14 cellular contexts compared by ENCODE assay signal in the genomic region with DNA sequence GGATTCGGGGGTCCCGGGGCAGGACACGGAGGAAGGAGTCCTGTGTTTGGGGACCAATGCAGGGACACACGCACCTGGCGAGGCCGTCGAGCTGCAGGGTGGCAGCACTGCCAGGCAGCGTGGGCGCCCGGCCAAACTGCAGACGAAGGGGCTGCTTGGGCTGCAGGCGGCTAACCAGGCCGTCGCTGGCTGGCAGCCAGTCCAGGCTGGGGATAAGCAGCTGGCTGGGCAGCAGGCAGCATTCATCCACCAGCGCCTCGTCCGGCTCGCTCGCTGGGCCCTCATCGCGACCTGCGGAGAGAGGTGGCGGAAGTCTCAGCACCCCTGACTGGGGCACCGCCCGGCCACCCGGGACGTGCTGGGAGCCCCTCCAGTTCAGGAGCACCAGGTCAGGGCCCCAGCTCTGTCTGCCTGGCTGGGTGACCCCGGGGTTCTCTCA. TPM values are rescaled to one million over a fixed set of nuclear protein-coding genes. Genes with fewer than 3 reads are reported as not detected.
A peak's percentile ranks its signal among the peaks of the same experiment; 100 is the strongest.
DNase-seq lines count a peak whose midpoint lies in the region; ATAC-seq, FAIRE-seq and TF ChIP-seq lines count a peak whose summit lies in the region.
"Had no signal": no experiment of that assay in that cellular context is flagged by ENCODE, and none has a peak within 500 bp of the region (broad histone marks: within the 10 kb centered on the region; RNA-seq: fewer than 3 reads in every experiment).

No MANE protein-coding gene starts in this region.

- no peaks in the 10 kb centered on the region for H3K9me2 ChIP-seq in GM23338 (ENCODE audit: insufficient read depth)

- no peaks in the 10 kb centered on the region for H3K79me2 ChIP-seq in GM23338 (replicated peaks; ENCODE audit: insufficient read depth)
- no peaks in the 10 kb centered on the region for H3K79me2 ChIP-seq in astrocyte (ENCODE audit: insufficient read depth, low read length)

- no peak overlapping the region for H3K4me3 Mint-ChIP-seq in GM23338
- H3K4me3 Mint-ChIP-seq in astrocyte (ENCODE audit: unreplicated experiment) = no peak overlapping the region
- H3K4me3 Mint-ChIP-seq in osteocyte (ENCODE audit: unreplicated experiment) = no peak overlapping the region

- H3K27me3 ChIP-seq in GM23338 (ENCODE audit: insufficient read depth) (no peaks in the 10 kb centered on the region), astrocyte (ENCODE audit: insufficient read depth, low read length) (no peaks in the 10 kb centered on the region)

- peaks cover 19% of the 10 kb centered on the region for H3F3A ChIP-seq in GM23338 (replicated peaks; ENCODE audit: low read depth)

- H3K9me3 Mint-ChIP-seq in GM23338 = peaks cover 11% of the 10 kb centered on the region
- H3K9me3 Mint-ChIP-seq in astrocyte (ENCODE audit: unreplicated experiment) = no peaks in the 10 kb centered on the region
- H3K9me3 Mint-ChIP-seq in osteocyte (ENCODE audit: unreplicated experiment) = no peaks in the 10 kb centered on the region

- H3K9me3 ChIP-seq in astrocyte (ENCODE audit: insufficient read depth, low read depth, low read length) = no peaks in the 10 kb centered on the region

- H3K27ac ChIP-seq in GM23338 (ENCODE audit: low read depth) = no peak overlapping the region
- H3K27ac ChIP-seq in astrocyte (ENCODE audit: low read depth, low read length) = no peak overlapping the region

- H3K27ac Mint-ChIP-seq in GM23338 (no peak overlapping the region), astrocyte (ENCODE audit: unreplicated experiment) (no peak overlapping the region), osteocyte (ENCODE audit: unreplicated experiment) (peak overlapping the region; percentile 38)

- no peaks in the 10 kb centered on the region for H3K4me1 ChIP-seq in GM23338 (ENCODE audit: insufficient read depth)
- H3K4me1 ChIP-seq in astrocyte (ENCODE audit: insufficient read depth, low read length) = peaks cover 19% of the 10 kb centered on the region

- no peak overlapping the region for H3K9ac ChIP-seq in astrocyte (ENCODE audit: low read length)

- H4K20me1 ChIP-seq in GM23338 (replicated peaks; ENCODE audit: insufficient read depth) (no peaks in the 10 kb centered on the region), astrocyte (ENCODE audit: insufficient read depth, low read length) (peaks cover 24% of the 10 kb centered on the region)

- H3K27me3 Mint-ChIP-seq in GM23338 (ENCODE audit: insufficient read depth, low read depth, poor library complexity) = peaks cover 28% of the 10 kb centered on the region
- no peaks in the 10 kb centered on the region for H3K27me3 Mint-ChIP-seq in astrocyte (ENCODE audit: low read depth, unreplicated experiment)
- H3K27me3 Mint-ChIP-seq in osteocyte (ENCODE audit: unreplicated experiment) = no peaks in the 10 kb centered on the region

- no peak for DNase-seq in GM23338 (ENCODE audit: low spot score)
- DNase-seq in astrocyte (ENCODE audit: low read depth) = peak; percentile 35
- DNase-seq in osteocyte (ENCODE audit: extremely low spot score, unreplicated experiment) = peak; percentile 89
- DNase-seq in 8988T = no peak
- no peak for DNase-seq in SIG-M5 (lab: John Stamatoyannopoulos, UW)
- no peak for DNase-seq in SW 1271 (lab: John Stamatoyannopoulos, UW)
- DNase-seq: activated CD4-positive, alpha-beta T cell treated with anti-CD3 and anti-CD28 coated beads for 1 hour; activated naive CD4-positive, alpha-beta T cell treated with Interleukin-2 at 50 U/mL for 16 hours; cortex of kidney; midbrain; RPMI8226 had no signal

- no peak overlapping the region for H3K4me3 ChIP-seq in GM23338
- H3K4me3 ChIP-seq in astrocyte (ENCODE audit: insufficient read depth, low read depth, low read length) = no peak overlapping the region

- H3K4me1 Mint-ChIP-seq in GM23338 = peaks cover 5% of the 10 kb centered on the region
- peaks cover 2% of the 10 kb centered on the region for H3K4me1 Mint-ChIP-seq in astrocyte (ENCODE audit: low read depth, unreplicated experiment)
- H3K4me1 Mint-ChIP-seq in osteocyte (ENCODE audit: unreplicated experiment) = peaks cover 55% of the 10 kb centered on the region

- H3K36me3 Mint-ChIP-seq in GM23338 (ENCODE audit: low read depth) (peaks cover 47% of the 10 kb centered on the region), astrocyte (ENCODE audit: low read depth, unreplicated experiment) (peaks cover 6% of the 10 kb centered on the region), osteocyte (ENCODE audit: unreplicated experiment) (peaks cover 17% of the 10 kb centered on the region)

- H2AFZ ChIP-seq in GM23338 (no peak overlapping the region), astrocyte (ENCODE audit: low read depth, low read length) (no peak overlapping the region)

- ATAC-seq in GM23338 = peak; percentile 9

- no peak for FAIRE-seq in astrocyte (lab: Jason Lieb, UNC)

- H3K4me2 ChIP-seq in GM23338 (no peak overlapping the region), astrocyte (ENCODE audit: low read length) (no peak overlapping the region)

- no peak for TF ChIP-seq CTCF in GM23338 (conservative IDR thresholded peaks at IDR 0.05; ENCODE audit: low read depth in 2 of 2)
- TF ChIP-seq CTCF in astrocyte (IDR thresholded peaks at IDR 0.05; ENCODE audit: insufficient read depth, low read depth, low read length) = no peak
- TF ChIP-seq CTCF in osteocyte (IDR thresholded peaks at IDR 0.05) = no peak

- H3K36me3 ChIP-seq in GM23338 (ENCODE audit: insufficient read depth) = no peaks in the 10 kb centered on the region; the same call in 1 of the 2 replicates
- peaks cover 4% of the 10 kb centered on the region for H3K36me3 ChIP-seq in astrocyte (ENCODE audit: insufficient read depth, low read length)

TF ChIP-seq in GM23338, 12 proteins besides CTCF, POLR2A, EP300 and RAD21 (continues in another document):
- no peak for TF ChIP-seq ZNF114 (CRISPR knock-in tag; IDR thresholded peaks at IDR 0.05)
- TF ChIP-seq, protein P1, sequence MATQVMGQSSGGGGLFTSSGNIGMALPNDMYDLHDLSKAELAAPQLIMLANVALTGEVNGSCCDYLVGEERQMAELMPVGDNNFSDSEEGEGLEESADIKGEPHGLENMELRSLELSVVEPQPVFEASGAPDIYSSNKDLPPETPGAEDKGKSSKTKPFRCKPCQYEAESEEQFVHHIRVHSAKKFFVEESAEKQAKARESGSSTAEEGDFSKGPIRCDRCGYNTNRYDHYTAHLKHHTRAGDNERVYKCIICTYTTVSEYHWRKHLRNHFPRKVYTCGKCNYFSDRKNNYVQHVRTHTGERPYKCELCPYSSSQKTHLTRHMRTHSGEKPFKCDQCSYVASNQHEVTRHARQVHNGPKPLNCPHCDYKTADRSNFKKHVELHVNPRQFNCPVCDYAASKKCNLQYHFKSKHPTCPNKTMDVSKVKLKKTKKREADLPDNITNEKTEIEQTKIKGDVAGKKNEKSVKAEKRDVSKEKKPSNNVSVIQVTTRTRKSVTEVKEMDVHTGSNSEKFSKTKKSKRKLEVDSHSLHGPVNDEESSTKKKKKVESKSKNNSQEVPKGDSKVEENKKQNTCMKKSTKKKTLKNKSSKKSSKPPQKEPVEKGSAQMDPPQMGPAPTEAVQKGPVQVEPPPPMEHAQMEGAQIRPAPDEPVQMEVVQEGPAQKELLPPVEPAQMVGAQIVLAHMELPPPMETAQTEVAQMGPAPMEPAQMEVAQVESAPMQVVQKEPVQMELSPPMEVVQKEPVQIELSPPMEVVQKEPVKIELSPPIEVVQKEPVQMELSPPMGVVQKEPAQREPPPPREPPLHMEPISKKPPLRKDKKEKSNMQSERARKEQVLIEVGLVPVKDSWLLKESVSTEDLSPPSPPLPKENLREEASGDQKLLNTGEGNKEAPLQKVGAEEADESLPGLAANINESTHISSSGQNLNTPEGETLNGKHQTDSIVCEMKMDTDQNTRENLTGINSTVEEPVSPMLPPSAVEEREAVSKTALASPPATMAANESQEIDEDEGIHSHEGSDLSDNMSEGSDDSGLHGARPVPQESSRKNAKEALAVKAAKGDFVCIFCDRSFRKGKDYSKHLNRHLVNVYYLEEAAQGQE (IDR thresholded peaks at IDR 0.05; ENCODE audit: unreplicated experiment) = no peak

RNA-seq across cellular contexts. Expression of a gene that starts 11.5 kb away (rescaled TPM):
- total RNA-seq in GM23338 (2014; rRNA removed; shearing (Covaris generic)) = 0.90 and 3.5 TPM in 2 replicates
- polyA plus RNA-seq in GM23338 (2016; fragmentation: Nextera tagmentation; extraction: Ambion mirVana) = 3.4 and 4.7 TPM in 2 replicates
- 0.59 and 0.65 TPM in 2 replicates for total RNA-seq in astrocyte
- total RNA-seq in osteocyte = 162 and 179 TPM in 2 replicates
- total RNA-seq: HT1080 had no signal

RNA-seq across cellular contexts. Expression of a gene that starts 18.9 kb away (rescaled TPM):
- total RNA-seq in GM23338 (2014; rRNA removed; shearing (Covaris generic)) = not detected in 2 replicates
- polyA plus RNA-seq in GM23338 (2016; fragmentation: Nextera tagmentation; extraction: Ambion mirVana) = not detected in 2 replicates
- not detected in 2 replicates for total RNA-seq in astrocyte
- 1.1 and 1.2 TPM in 2 replicates for total RNA-seq in osteocyte
- total RNA-seq: glomerular endothelial cell, HT1080 had no signal

RNA-seq across cellular contexts. Expression of a gene that starts 22.0 kb away (rescaled TPM):
- total RNA-seq in GM23338 (2014; rRNA removed; shearing (Covaris generic)) = 62.3 and 73.6 TPM in 2 replicates
- polyA plus RNA-seq in GM23338 (2016; fragmentation: Nextera tagmentation; extraction: Ambion mirVana) = 52.7 and 58.7 TPM in 2 replicates
- total RNA-seq in astrocyte (41.4 and 45.0 TPM in 2 replicates), osteocyte (69.3 and 72.3 TPM in 2 replicates)

RNA-seq across cellular contexts. Expression of a gene that starts 22.3 kb away (rescaled TPM):
- not detected in 2 replicates for total RNA-seq in GM23338 (2014; rRNA removed; shearing (Covaris generic))
- polyA plus RNA-seq in GM23338 (2016; fragmentation: Nextera tagmentation; extraction: Ambion mirVana) = not detected in 2 replicates
- total RNA-seq in astrocyte (not detected in 2 replicates), osteocyte (not detected in 2 replicates)
- total RNA-seq: glomerular endothelial cell, HT1080, skeletal muscle tissue had no signal

RNA-seq across cellular contexts. Expression of a gene that starts 30.2 kb away (rescaled TPM):
- total RNA-seq in GM23338 (2014; rRNA removed; shearing (Covaris generic)) = 0.21 and 2.4 TPM in 2 replicates
- 0.68 and 0.87 TPM in 2 replicates for polyA plus RNA-seq in GM23338 (2016; fragmentation: Nextera tagmentation; extraction: Ambion mirVana)
- not detected in 2 replicates for total RNA-seq in astrocyte
- total RNA-seq in osteocyte = not detected in 2 replicates
- total RNA-seq: glomerular endothelial cell, HT1080 had no signal

Comparison
In these comparisons a context has a peak if more than half of its experiments do, and no peak if none do; other contexts are left out.
1. DNase-seq: peak in astrocyte (single experiment) and osteocyte (single experiment); none in GM23338 (single experiment), 8988T (single experiment), SIG-M5 (single experiment) and SW 1271 (0 of 2).
2. RNA of a gene that starts 11.5 kb away (total RNA-seq): 162 to 179 TPM in osteocyte; 0.90 to 3.5 TPM in GM23338 and 0.59 to 0.65 TPM in astrocyte; every median in the first group is over 10 times any median in the second.